8 cellular contexts compared by ENCODE assay signal in the genomic region with DNA sequence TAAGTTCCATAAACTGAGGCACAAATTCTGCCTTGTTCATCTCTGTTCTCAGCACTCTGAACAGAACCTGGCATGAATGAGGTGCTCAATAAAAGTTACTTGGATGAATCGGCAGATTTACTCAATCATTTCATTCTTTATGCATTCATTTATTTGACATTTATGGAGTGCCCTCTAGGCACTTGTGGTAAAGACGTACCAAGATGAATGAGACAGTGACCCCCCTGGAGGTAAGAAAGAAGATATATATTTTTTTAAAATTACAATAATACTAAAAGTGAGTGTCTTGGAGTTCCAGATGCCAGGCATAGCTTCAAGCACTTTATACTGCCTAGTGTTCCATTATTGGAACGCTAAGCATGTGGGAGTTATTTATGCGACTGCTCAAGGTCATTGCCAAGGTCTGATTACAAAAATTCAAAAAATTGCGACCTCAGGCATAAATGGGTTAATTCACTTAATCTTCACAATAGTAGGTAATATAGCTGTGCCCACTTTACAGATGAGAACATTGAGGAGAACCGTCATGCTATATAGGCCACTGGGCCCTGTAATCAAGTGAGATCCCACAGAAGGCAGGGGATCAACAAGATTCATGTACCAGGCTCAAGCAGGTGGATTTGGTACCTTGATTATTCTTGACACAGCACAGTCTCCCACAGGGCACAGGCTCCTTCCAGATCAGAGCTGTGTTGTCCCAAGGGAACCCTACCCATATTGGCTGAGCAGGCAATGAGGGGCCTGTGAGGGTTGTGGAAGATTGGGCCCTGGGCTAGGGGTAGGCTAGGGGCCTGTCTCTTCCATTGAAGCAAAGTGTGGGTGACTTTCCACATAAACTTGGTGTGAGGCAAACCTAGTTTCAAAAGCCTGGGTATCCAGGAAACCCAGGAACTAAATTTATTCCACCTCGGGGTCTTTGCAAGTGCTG. TPM values are rescaled to one million over a fixed set of nuclear protein-coding genes. Genes with fewer than 3 reads are reported as not detected.
DNase-seq lines count a peak whose midpoint lies in the region; ATAC-seq and TF ChIP-seq lines count a peak whose summit lies in the region.

No MANE protein-coding gene starts in this region.

- peak overlapping the region; percentile 51 for H3K4me3 Mint-ChIP-seq in memory B cell

- intact Hi-C loops in left cardiac atrium (cut with DNase I) (loop anchor here in 1 of 2 donors (5.0 kb wide), 1 partner anchor 39 kb away; no protein-coding TSS in a partner anchor), adrenal gland (cut with DNase I) (loop anchor here (5.0 to 10.0 kb wide), 3 partner anchors 34 to 203 kb away; partner anchors contain the start of gene SLC25A38 (in 1 of the 2))

- H3K9me3 Mint-ChIP-seq in memory B cell: no peaks in the 10 kb centered on the region

- peak overlapping the region; percentile 58 for H3K27ac Mint-ChIP-seq in memory B cell

- peaks cover 36% of the 10 kb centered on the region for H3K36me3 ChIP-seq in cardiac muscle cell
- no peaks in the 10 kb centered on the region for H3K36me3 ChIP-seq in adrenal gland (replicated peaks in 1 of 2)
- H3K36me3 ChIP-seq in urinary bladder (ENCODE audit: insufficient read depth): no peaks in the 10 kb centered on the region

- H3K27me3 ChIP-seq in cardiac muscle cell (no peaks in the 10 kb centered on the region), adrenal gland (no peaks in the 10 kb centered on the region)

- TF ChIP-seq CTCF in cardiac muscle cell (IDR thresholded peaks at IDR 0.05; ENCODE audit: low read depth, low read length) (no peak), adrenal gland (IDR thresholded peaks at IDR 0.05) (no peak)

- no peak for ATAC-seq in left cardiac atrium
- no peak for ATAC-seq in memory B cell (ENCODE audit: low read depth)

- H3K4me3 ChIP-seq in cardiac muscle cell (peak overlapping the region; percentile 30), adrenal gland (no peak overlapping the region), urinary bladder (ENCODE audit: low read depth, low read length) (no peak overlapping the region)

- H3K27me3 Mint-ChIP-seq in memory B cell: no peaks in the 10 kb centered on the region

- no peak for TF ChIP-seq POLR2A in adrenal gland (IDR thresholded peaks at IDR 0.05)

- H3K4me1 Mint-ChIP-seq in memory B cell: peaks cover 28% of the 10 kb centered on the region

- H3K9me3 ChIP-seq in cardiac muscle cell (ENCODE audit: low read depth): no peaks in the 10 kb centered on the region
- no peaks in the 10 kb centered on the region for H3K9me3 ChIP-seq in adrenal gland (replicated peaks in 1 of 3)

- H3K27ac ChIP-seq in cardiac muscle cell: peak overlapping the region; percentile 14
- H3K27ac ChIP-seq in adrenal gland: peak overlapping the region in 3 of 5 donors; percentile 31 to 83 (median 82)
- H3K27ac ChIP-seq in urinary bladder (ENCODE audit: low read depth): peak overlapping the region; percentile 48

- H3K4me1 ChIP-seq in cardiac muscle cell (ENCODE audit: low read depth) (peaks cover 15% of the 10 kb centered on the region), adrenal gland (replicated peaks in 1 of 2) (peaks cover 8 to 33% of the 10 kb centered on the region in 2 donors), urinary bladder (ENCODE audit: insufficient read depth) (no peaks in the 10 kb centered on the region)

- 64 to 68% (median 66%) methylated on average over 7 of the region's 7 CpGs for WGBS in adrenal gland, 4 donors
- WGBS in urinary bladder: 86% methylated on average over 7 of the region's 7 CpGs

- no peaks in the 10 kb centered on the region for H3K36me3 Mint-ChIP-seq in memory B cell

- no peak for DNase-seq in cardiac muscle cell (ENCODE audit: low read depth in 1 of 2, low spot score in 1 of 2)
- no peak for DNase-seq in left cardiac atrium
- no peak for DNase-seq in adrenal gland
- no peak for DNase-seq in memory B cell (ENCODE audit: low spot score in 2 of 2)
- no peak for DNase-seq in stimulated activated CD4-positive, alpha-beta T cell treated with anti-CD3 and anti-CD28 coated beads, Interleukin-4, amount 100 ng/mL, for 24 hours
- no peak for DNase-seq in AG08395 (ENCODE audit: low spot score)
- DNase-seq in NCI-H146 (lab: John Stamatoyannopoulos, UW): no peak

RNA-seq across cellular contexts. Expression of gene XIRP1, which starts 10.7 kb away (rescaled TPM):
- 195 and 315 TPM in 2 replicates for total RNA-seq in cardiac muscle cell
- polyA plus RNA-seq in cardiac muscle cell: 136 and 199 TPM in 2 replicates
- 100 to 1,000 TPM; 160 to 242 TPM for total RNA-seq in left cardiac atrium
- under 1 TPM in 3 of 8 donors, not detected in 5; 0.10 to 0.28 (median 0.13) TPM for total RNA-seq in adrenal gland
- under 1 TPM in 2 of 3 donors, not detected in 1; 0.40 to 0.48 TPM for polyA plus RNA-seq in adrenal gland
- total RNA-seq in urinary bladder: 1.1 TPM
- polyA plus RNA-seq in urinary bladder: 0.03 TPM

RNA-seq across cellular contexts. Expression of gene CSRNP1, which starts 28.3 kb away (rescaled TPM):
- total RNA-seq in cardiac muscle cell (11.0 and 13.6 TPM in 2 replicates), left cardiac atrium (10 to 100 TPM; 20.5 to 41.6 TPM), adrenal gland (10 to 100 TPM; 21.9 to 62.2 (median 30.1) TPM), urinary bladder (13.7 TPM)
- polyA plus RNA-seq in cardiac muscle cell (9.6 and 11.7 TPM in 2 replicates), adrenal gland (10 to 100 TPM in 2 of 3 donors, 1 to 10 TPM in 1; 9.9 to 32.7 (median 16.2) TPM), urinary bladder (90.2 TPM)

Comparison
In these comparisons a context has a peak if more than half of its experiments do, and no peak if none do; other contexts are left out.
1. H3K27ac ChIP-seq: peak in every context shown above with its lines; median percentile 82 in adrenal gland; 48 in urinary bladder; 14 in cardiac muscle cell.
2. RNA of gene XIRP1, which starts 10.7 kb away (total RNA-seq): 195 to 315 TPM in cardiac muscle cell and 160 to 242 TPM in left cardiac atrium; 1.1 TPM in urinary bladder (single experiment) and 0.10 to 0.28 TPM in adrenal gland; every median in the first group is over 10 times any median in the second.